In the genomic region with DNA sequence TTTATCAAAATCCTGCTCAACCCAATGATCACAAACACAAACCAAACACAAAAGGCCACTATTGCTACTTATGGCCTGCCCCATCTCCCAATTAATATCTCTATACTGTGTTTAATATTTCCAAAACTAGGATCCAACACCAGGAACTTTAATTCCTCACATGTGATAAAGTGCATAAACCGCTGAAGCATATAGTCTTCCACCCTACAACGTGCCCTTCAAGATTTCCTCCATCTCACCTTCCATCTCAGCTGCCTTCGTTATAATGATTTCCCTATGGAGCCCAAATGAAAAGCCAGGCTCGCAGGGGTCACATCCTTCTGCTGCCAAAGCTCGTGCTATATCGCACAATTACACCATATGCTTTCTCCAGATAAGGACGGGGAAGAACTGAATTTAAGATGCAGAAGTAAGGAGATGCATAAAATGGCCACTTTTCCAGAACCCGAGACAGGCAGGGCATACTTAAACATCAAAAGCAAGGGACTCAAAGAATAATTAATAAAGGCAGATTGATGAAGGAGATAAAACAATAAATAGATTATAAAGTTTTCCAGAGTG, we compare ENCODE assay signal across 1 cellular context.
TF ChIP-seq lines count a peak whose summit lies in the region.

No MANE protein-coding gene starts in this region.

TF ChIP-seq in GM23338, 12 proteins besides CTCF, POLR2A, EP300 and RAD21 (continued from another document):
- TF ChIP-seq, protein P1, sequence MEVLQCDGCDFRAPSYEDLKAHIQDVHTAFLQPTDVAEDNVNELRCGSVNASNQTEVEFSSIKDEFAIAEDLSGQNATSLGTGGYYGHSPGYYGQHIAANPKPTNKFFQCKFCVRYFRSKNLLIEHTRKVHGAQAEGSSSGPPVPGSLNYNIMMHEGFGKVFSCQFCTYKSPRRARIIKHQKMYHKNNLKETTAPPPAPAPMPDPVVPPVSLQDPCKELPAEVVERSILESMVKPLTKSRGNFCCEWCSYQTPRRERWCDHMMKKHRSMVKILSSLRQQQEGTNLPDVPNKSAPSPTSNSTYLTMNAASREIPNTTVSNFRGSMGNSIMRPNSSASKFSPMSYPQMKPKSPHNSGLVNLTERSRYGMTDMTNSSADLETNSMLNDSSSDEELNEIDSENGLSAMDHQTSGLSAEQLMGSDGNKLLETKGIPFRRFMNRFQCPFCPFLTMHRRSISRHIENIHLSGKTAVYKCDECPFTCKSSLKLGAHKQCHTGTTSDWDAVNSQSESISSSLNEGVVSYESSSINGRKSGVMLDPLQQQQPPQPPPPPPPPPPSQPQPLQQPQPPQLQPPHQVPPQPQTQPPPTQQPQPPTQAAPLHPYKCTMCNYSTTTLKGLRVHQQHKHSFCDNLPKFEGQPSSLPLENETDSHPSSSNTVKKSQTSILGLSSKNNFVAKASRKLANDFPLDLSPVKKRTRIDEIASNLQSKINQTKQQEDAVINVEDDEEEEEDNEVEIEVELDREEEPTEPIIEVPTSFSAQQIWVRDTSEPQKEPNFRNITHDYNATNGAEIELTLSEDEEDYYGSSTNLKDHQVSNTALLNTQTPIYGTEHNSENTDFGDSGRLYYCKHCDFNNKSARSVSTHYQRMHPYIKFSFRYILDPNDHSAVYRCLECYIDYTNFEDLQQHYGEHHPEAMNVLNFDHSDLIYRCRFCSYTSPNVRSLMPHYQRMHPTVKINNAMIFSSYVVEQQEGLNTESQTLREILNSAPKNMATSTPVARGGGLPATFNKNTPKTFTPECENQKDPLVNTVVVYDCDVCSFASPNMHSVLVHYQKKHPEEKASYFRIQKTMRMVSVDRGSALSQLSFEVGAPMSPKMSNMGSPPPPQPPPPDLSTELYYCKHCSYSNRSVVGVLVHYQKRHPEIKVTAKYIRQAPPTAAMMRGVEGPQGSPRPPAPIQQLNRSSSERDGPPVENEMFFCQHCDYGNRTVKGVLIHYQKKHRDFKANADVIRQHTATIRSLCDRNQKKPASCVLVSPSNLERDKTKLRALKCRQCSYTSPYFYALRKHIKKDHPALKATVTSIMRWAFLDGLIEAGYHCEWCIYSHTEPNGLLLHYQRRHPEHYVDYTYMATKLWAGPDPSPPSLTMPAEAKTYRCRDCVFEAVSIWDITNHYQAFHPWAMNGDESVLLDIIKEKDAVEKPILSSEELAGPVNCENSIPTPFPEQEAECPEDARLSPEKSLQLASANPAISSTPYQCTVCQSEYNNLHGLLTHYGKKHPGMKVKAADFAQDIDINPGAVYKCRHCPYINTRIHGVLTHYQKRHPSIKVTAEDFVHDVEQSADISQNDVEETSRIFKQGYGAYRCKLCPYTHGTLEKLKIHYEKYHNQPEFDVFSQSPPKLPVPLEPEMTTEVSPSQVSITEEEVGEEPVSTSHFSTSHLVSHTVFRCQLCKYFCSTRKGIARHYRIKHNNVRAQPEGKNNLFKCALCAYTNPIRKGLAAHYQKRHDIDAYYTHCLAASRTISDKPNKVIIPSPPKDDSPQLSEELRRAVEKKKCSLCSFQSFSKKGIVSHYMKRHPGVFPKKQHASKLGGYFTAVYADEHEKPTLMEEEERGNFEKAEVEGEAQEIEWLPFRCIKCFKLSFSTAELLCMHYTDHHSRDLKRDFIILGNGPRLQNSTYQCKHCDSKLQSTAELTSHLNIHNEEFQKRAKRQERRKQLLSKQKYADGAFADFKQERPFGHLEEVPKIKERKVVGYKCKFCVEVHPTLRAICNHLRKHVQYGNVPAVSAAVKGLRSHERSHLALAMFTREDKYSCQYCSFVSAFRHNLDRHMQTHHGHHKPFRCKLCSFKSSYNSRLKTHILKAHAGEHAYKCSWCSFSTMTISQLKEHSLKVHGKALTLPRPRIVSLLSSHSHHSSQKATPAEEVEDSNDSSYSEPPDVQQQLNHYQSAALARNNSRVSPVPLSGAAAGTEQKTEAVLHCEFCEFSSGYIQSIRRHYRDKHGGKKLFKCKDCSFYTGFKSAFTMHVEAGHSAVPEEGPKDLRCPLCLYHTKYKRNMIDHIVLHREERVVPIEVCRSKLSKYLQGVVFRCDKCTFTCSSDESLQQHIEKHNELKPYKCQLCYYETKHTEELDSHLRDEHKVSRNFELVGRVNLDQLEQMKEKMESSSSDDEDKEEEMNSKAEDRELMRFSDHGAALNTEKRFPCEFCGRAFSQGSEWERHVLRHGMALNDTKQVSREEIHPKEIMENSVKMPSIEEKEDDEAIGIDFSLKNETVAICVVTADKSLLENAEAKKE (CRISPR knock-in tag; IDR thresholded peaks at IDR 0.05), result no peak
- TF ChIP-seq JUNB (IDR thresholded peaks at IDR 0.05; ENCODE audit: unreplicated experiment) (no peak), POLR2AphosphoS5 (IDR thresholded peaks at IDR 0.05; ENCODE audit: low read depth) (no peak), CREB1 (CRISPR knock-in tag; IDR thresholded peaks at IDR 0.05; ENCODE audit: low read depth) (no peak), NANOG (IDR thresholded peaks at IDR 0.05; ENCODE audit: borderline replicate concordance) (no peak), STAT1 (IDR thresholded peaks at IDR 0.05; ENCODE audit: unreplicated experiment) (no peak), ZNF331 (CRISPR knock-in tag; IDR thresholded peaks at IDR 0.05; ENCODE audit: low read depth) (no peak), ZNF114 (CRISPR knock-in tag; IDR thresholded peaks at IDR 0.05) (no peak)
